Comparison of ENCODE assay signal across 8 cellular contexts in the genomic region with DNA sequence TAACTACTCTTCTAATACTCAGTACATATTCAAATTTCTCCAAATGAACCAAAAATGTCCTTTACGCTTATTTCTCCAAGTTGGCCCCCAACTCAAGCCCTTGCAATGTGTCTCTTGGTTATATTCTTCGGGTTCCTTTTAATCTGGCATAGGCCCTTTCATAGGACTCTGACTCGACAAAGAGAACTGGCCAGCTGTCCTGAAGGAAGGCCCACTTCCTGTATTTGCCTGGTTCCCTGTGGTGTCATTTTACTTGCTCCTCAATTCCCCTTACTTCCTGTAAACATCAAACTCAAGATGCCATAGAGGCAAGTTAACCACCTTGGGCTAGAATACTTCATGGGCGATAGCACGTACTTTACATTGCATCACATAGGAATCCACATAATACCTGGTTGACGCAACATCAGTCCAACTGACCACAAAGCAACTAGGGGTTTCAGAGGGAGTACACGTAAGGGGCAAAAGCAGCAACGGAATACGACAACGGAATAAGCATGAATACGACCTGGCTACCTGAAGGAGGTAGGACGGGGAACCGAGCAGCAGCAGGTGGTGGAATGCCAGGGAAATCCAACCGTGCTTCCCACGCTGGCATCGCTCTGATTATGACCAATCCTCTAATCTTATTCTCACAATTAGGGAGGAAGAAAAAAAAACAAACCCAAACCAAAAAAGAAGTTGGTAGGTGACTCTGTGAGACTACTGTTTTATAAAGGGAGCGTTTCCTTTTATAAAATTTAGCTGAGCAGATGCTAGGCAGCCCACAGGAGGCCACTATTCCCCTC. TPM values are rescaled to one million over a fixed set of nuclear protein-coding genes. Genes with fewer than 3 reads are reported as not detected.
DNase-seq lines count a peak whose midpoint lies in the region; ATAC-seq and TF ChIP-seq lines count a peak whose summit lies in the region.

No MANE protein-coding gene starts in this region.

- ATAC-seq in GM21786 (IDR thresholded peaks at IDR 0.05; ENCODE audit: unreplicated experiment) = no peak

- no peak for TF ChIP-seq CTCF in retinal pigment epithelial cell (conservative IDR thresholded peaks at IDR 0.05; ENCODE audit: low read depth, low read length)

- DNase-seq in NCI-H345 (lab: John Stamatoyannopoulos, UW) (peak; percentile 9), NCI-H345 treated with DMSO at 0.1 percent for 48 hours (lab: John Stamatoyannopoulos, UW; ENCODE audit: unreplicated experiment) (no peak), M059J (ENCODE audit: low read depth) (peak; percentile 30), globus pallidus (ENCODE audit: low spot score) (peak; percentile 4), retinal pigment epithelial cell (ENCODE audit: low read depth) (no peak), midbrain (lab: John Stamatoyannopoulos, UW) (no peak)
- peak; percentile 42 to 46 for DNase-seq in activated T-cell treated with anti-CD3 and anti-CD28 coated beads, Interleukin-2, amount 50 U/mL, for 48 hours

- peak overlapping the region; percentile 44 for H3K4me3 ChIP-seq in retinal pigment epithelial cell (ENCODE audit: low read length)

RNA-seq across cellular contexts. Expression of a gene that starts 0.8 kb away (rescaled TPM):
- 57.4 and 58.6 TPM in 2 replicates for total RNA-seq in M059J (2014; rRNA removed; shearing (Covaris generic))

Comparison
In these comparisons a context has a peak if more than half of its experiments do, and no peak if none do; other contexts are left out.
1. DNase-seq: peak in NCI-H345 (single experiment), M059J (single experiment), activated T-cell treated with anti-CD3 and anti-CD28 coated beads, Interleukin-2, amount 50 U/mL, for 48 hours (2 of 2) and globus pallidus (single experiment); none in NCI-H345 treated with DMSO at 0.1 percent for 48 hours (single experiment), retinal pigment epithelial cell (single experiment) and midbrain (single experiment).